13 cellular contexts compared by ENCODE assay signal in the genomic region with DNA sequence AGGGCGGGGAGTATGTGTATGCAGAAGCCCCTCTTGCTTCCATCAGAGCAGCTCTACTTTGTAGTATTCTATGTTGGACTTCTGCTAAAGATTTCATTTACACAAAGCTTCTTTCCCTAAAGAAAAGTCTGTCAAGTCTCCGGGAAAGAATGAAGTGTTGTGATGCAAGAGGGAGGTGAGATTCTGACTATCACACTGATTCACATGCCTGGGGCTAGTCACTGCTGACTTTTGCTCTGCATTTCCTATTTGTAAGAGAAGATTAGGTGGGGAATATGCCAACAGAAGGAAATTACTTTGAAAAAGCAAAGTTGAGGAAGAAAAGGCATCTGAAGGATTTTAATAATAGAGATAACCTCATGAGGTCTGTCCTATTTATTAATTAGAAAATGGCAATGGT.
DNase-seq lines count a peak whose midpoint lies in the region; ATAC-seq, FAIRE-seq and TF ChIP-seq lines count a peak whose summit lies in the region.
"Had no signal": no experiment of that assay in that cellular context is flagged by ENCODE, and none has a peak within 500 bp of the region (broad histone marks: within the 10 kb centered on the region; RNA-seq: fewer than 3 reads in every experiment).

No MANE protein-coding gene starts in this region.

- TF ChIP-seq CTCF in CD14-positive monocyte (IDR thresholded peaks at IDR 0.05) (no peak), bronchial epithelial cell (IDR thresholded peaks at IDR 0.05; ENCODE audit: insufficient read depth, low read length, severe bottlenecking) (no peak)

- peak overlapping the region in 4 of 7 donors; percentile 2 to 53 (median 35) for H3K27ac Mint-ChIP-seq in CD14-positive monocyte

- H3K4me3 ChIP-seq in bronchial epithelial cell (ENCODE audit: low read depth, low read length) = no peak overlapping the region
- H3K4me3 ChIP-seq: HAP-1, K562 had no signal

- no peaks in the 10 kb centered on the region for H3K36me3 ChIP-seq in bronchial epithelial cell (ENCODE audit: control insufficient read depth, insufficient read depth, low read length)
- H3K36me3 ChIP-seq: HAP-1 had no signal

- H3K4me3 Mint-ChIP-seq in CD14-positive monocyte = no peak overlapping the region

- DNase-seq in CD14-positive monocyte (ENCODE audit: low spot score) (no peak), HT1080 (ENCODE audit: low read depth) (peak; percentile 53), bronchial epithelial cell (ENCODE audit: low read depth) (peak; percentile 94), kidney tubule cell (ENCODE audit: low spot score) (peak; percentile 44), SHP77 (lab: John Stamatoyannopoulos, UW) (no peak), GDM1 (lab: John Stamatoyannopoulos, UW) (no peak)
- DNase-seq: Caco-2, kidney glomerular epithelial cell, NCI-H2081 treated with DMSO at 0.1 percent for 48 hours had no signal

- H3K4me1 Mint-ChIP-seq in CD14-positive monocyte = no peaks in the 10 kb centered on the region

- FAIRE-seq in bronchial epithelial cell (lab: Jason Lieb, UNC) = no peak
- FAIRE-seq: K562 had no signal

- peaks cover 72 to 86% of the 10 kb centered on the region in 2 donors for H3K36me3 Mint-ChIP-seq in CD14-positive monocyte

- H3K9me3 Mint-ChIP-seq in CD14-positive monocyte = peaks cover 0 to 5% (median 0%) of the 10 kb centered on the region in 7 donors

- ATAC-seq in GM18502 (IDR thresholded peaks at IDR 0.05; ENCODE audit: poor library complexity, unreplicated experiment) = no peak
- ATAC-seq in GM19035 (IDR thresholded peaks at IDR 0.05; ENCODE audit: unreplicated experiment) = no peak
- ATAC-seq: K562 had no signal

- no peaks in the 10 kb centered on the region for H3K27me3 Mint-ChIP-seq in CD14-positive monocyte (ENCODE audit: low read depth in 3 of 3)

- H3K27me3 ChIP-seq in bronchial epithelial cell (ENCODE audit: control insufficient read depth, insufficient read depth, low read length) = no peaks in the 10 kb centered on the region

- intact Hi-C loops in CD14-positive monocyte (cut with micrococcal nuclease) = no loop called here

Comparison
In these comparisons a context has a peak if more than half of its experiments do, and no peak if none do; other contexts are left out.
1. DNase-seq: peak in HT1080 (single experiment), bronchial epithelial cell (single experiment) and kidney tubule cell (single experiment); none in CD14-positive monocyte (single experiment), SHP77 (0 of 2) and GDM1 (single experiment).